ENCODE assay signal across 8 cellular contexts in genomic region chr17:61398721-61399130, GRCh38. TPM values are rescaled to one million over a fixed set of nuclear protein-coding genes. Genes with fewer than 3 reads are reported as not detected.
DNase-seq lines count a peak whose midpoint lies in the region; ATAC-seq and TF ChIP-seq lines count a peak whose summit lies in the region.

No MANE protein-coding gene starts in this region.

- peaks cover 37 to 83% (median 73%) of the 10 kb centered on the region in 9 donors for H3K27me3 ChIP-seq in heart left ventricle
- peaks cover 44% of the 10 kb centered on the region for H3K27me3 ChIP-seq in mammary epithelial cell (ENCODE audit: insufficient read depth, low read length)
- H3K27me3 ChIP-seq in mesendoderm (ENCODE audit: insufficient read depth, low read length, poor library complexity), result peaks cover 58% of the 10 kb centered on the region
- H3K27me3 ChIP-seq in uterus, result peaks cover 0 to 17% of the 10 kb centered on the region in 2 donors

- H3K36me3 ChIP-seq in heart left ventricle, result peaks cover 0 to 7% (median 0%) of the 10 kb centered on the region in 9 donors
- H3K36me3 ChIP-seq in mammary epithelial cell (ENCODE audit: insufficient read depth, low read length), result no peaks in the 10 kb centered on the region
- H3K36me3 ChIP-seq in mesendoderm (ENCODE audit: control insufficient read depth, insufficient read depth, low read length), result no peaks in the 10 kb centered on the region
- no peaks in the 10 kb centered on the region for H3K36me3 ChIP-seq in uterus

- H2BK5ac ChIP-seq in mesendoderm (ENCODE audit: low read length), result no peak overlapping the region

- no peak overlapping the region for H3K23ac ChIP-seq in mesendoderm (ENCODE audit: low read length)

- H2AFZ ChIP-seq in mammary epithelial cell (ENCODE audit: low read depth, low read length), result peak overlapping the region; percentile 39

- no peak overlapping the region for H4K5ac ChIP-seq in mesendoderm (ENCODE audit: low read length)

- no peaks in the 10 kb centered on the region for H4K20me1 ChIP-seq in mammary epithelial cell (ENCODE audit: insufficient read depth, low read length)

- H4K8ac ChIP-seq in mesendoderm (ENCODE audit: low read depth, low read length), result no peak overlapping the region

- no peak overlapping the region for H3K4ac ChIP-seq in mesendoderm (ENCODE audit: low read depth, low read length)

- H3K9ac ChIP-seq in mammary epithelial cell (ENCODE audit: insufficient read depth, low read length) (no peak overlapping the region), mesendoderm (ENCODE audit: low read length) (no peak overlapping the region)

- intact Hi-C loops in heart left ventricle (cut with DNase I) (loop anchor here in 6 of 10 donors (5.0 to 10.0 kb wide), 8 partner anchors 64 to 674 kb away; no protein-coding TSS in a partner anchor), Right ventricle myocardium inferior (cut with DNase I) (loop anchor here (10.0 kb wide), 1 partner anchor 144 kb away; no protein-coding TSS in a partner anchor), mammary epithelial cell (cut with micrococcal nuclease) (no loop called here), uterus (cut with DNase I; ENCODE audit: low total_unique reads) (loop anchor here (10.0 kb wide), 1 partner anchor 394 kb away; no protein-coding TSS in a partner anchor)

- no peak for TF ChIP-seq POLR2A in heart left ventricle (IDR thresholded peaks at IDR 0.05)
- no peak for TF ChIP-seq POLR2A in uterus (IDR thresholded peaks at IDR 0.05)

- peak in 1 of 5 donors; percentile 28 for DNase-seq in heart left ventricle
- DNase-seq in Right ventricle myocardium inferior (ENCODE audit: missing footprints), result no peak
- no peak for DNase-seq in mammary epithelial cell
- DNase-seq in mesendoderm, result no peak
- no peak for DNase-seq in uterus
- DNase-seq in GM10266 (ENCODE audit: extremely low spot score), result no peak
- no peak for DNase-seq in GF-D8 (lab: John Stamatoyannopoulos, UW)
- no peak for DNase-seq in NCI-H2081 (lab: John Stamatoyannopoulos, UW)

- TF ChIP-seq CTCF in heart left ventricle (IDR thresholded peaks at IDR 0.05) (no peak), mammary epithelial cell (conservative IDR thresholded peaks at IDR 0.05 in 1 of 2, IDR thresholded peaks at IDR 0.05 in 1 of 2; ENCODE audit: extremely low read depth in 1 of 2, insufficient read depth in 1 of 2, low read depth in 1 of 2, low read length in 2 of 2) (no peak), uterus (IDR thresholded peaks at IDR 0.05) (no peak), GM10266 (IDR thresholded peaks at IDR 0.05; ENCODE audit: control insufficient read depth, insufficient read depth, low read depth, missing control alignments) (no peak)

- in situ Hi-C loops in mammary epithelial cell (cut with MboI; ENCODE audit: low sequenced_read_pairs in 2 of 2), result loop anchor here (10.0 to 25.0 kb wide), 2 partner anchors 386 to 404 kb away; no protein-coding TSS in a partner anchor

- H3K56ac ChIP-seq in mesendoderm (ENCODE audit: low read length), result peak overlapping the region; percentile 73

- H2BK15ac ChIP-seq in mesendoderm (replicated peaks; ENCODE audit: low read depth), result no peak overlapping the region

- no peak overlapping the region for H2BK120ac ChIP-seq in mesendoderm (ENCODE audit: low read depth, low read length)

- ATAC-seq in heart left ventricle (no peak), Right ventricle myocardium inferior (no peak)

- CTCF ChIA-PET in mammary epithelial cell (lab: Charles Lee; ENCODE audit: low non-redundant PET), result no interaction called here

- peak overlapping the region; percentile 47 to 88 (median 76) for H3K27ac ChIP-seq in heart left ventricle
- H3K27ac ChIP-seq in mammary epithelial cell (ENCODE audit: insufficient read depth, low read depth, low read length), result no peak overlapping the region
- no peak overlapping the region for H3K27ac ChIP-seq in mesendoderm (ENCODE audit: low read depth, low read length)
- H3K27ac ChIP-seq in uterus, result peak overlapping the region; percentile 83 to 91

- H3K4me3 ChIP-seq in heart left ventricle, result peak overlapping the region; percentile 21 to 84 (median 65)
- H3K4me3 ChIP-seq in mammary epithelial cell (replicated peaks in 1 of 3; ENCODE audit: insufficient read depth in 1 of 3, low read depth in 2 of 3, low read length in 3 of 3), result peak overlapping the region; percentile 4 to 42 (median 20)
- no peak overlapping the region for H3K4me3 ChIP-seq in mesendoderm (ENCODE audit: low read length)
- peak overlapping the region; percentile 41 to 45 for H3K4me3 ChIP-seq in uterus

- H2AK5ac ChIP-seq in mesendoderm (ENCODE audit: low read length), result no peak overlapping the region

- peak overlapping the region; percentile 83 for H3K4me2 ChIP-seq in mammary epithelial cell (ENCODE audit: insufficient read depth, low read depth, low read length)
- H3K4me2 ChIP-seq in mesendoderm (ENCODE audit: low read length), result peak overlapping the region; percentile 57

- 2 to 3% (median 2%) methylated on average over 33 to 34 of the region's 34 CpGs for WGBS in heart left ventricle, 4 donors
- WGBS in mammary epithelial cell (ENCODE audit: low coverage, missing lambda C conversion rate), result 23% methylated on average over 8 of the region's 34 CpGs
- WGBS in mesendoderm (ENCODE audit: extremely low coverage, insufficient coverage, low lambda C conversion rate), result no CpG with 5 or more reads among the region's 34 CpGs

- dilution Hi-C loops in mammary epithelial cell (cut with HindIII; ENCODE audit: low sequenced_read_pairs), result no loop called here

- no peaks in the 10 kb centered on the region for H3K9me3 ChIP-seq in heart left ventricle
- no peaks in the 10 kb centered on the region for H3K9me3 ChIP-seq in mammary epithelial cell (replicated peaks; ENCODE audit: insufficient read depth, low read length)
- no peaks in the 10 kb centered on the region for H3K9me3 ChIP-seq in uterus

- H3K4me1 ChIP-seq in heart left ventricle (peaks cover 0 to 64% (median 32%) of the 10 kb centered on the region in 12 donors), mammary epithelial cell (ENCODE audit: insufficient read depth, low read length) (peaks cover 6% of the 10 kb centered on the region), mesendoderm (ENCODE audit: control insufficient read depth, low read depth, low read length) (peaks cover 5% of the 10 kb centered on the region), uterus (peaks cover 0 to 7% of the 10 kb centered on the region in 2 donors)

- H3K79me2 ChIP-seq in mammary epithelial cell (ENCODE audit: insufficient read depth, low read length) (no peaks in the 10 kb centered on the region), mesendoderm (ENCODE audit: control insufficient read depth, insufficient read depth, low read length) (no peaks in the 10 kb centered on the region)

- BruUV-seq in mammary epithelial cell (replicated peaks; lab: Mats Ljungman, UMichigan), result no TSS peak

- H3K79me1 ChIP-seq in mesendoderm (ENCODE audit: low read length), result no peaks in the 10 kb centered on the region

- H3K18ac ChIP-seq in mesendoderm (ENCODE audit: low read length), result no peak overlapping the region

RNA-seq across cellular contexts. Expression of gene TBX2, which starts 0.9 kb away (rescaled TPM):
- 10 to 100 TPM in 7 of 9 donors, 1 to 10 TPM in 2; 7.0 to 23.0 (median 13.6) TPM for total RNA-seq in heart left ventricle
- polyA plus RNA-seq in heart left ventricle, result 10 to 100 TPM in 1 of 2 donors, 1 to 10 TPM in 1; 9.6 to 13.4 TPM
- total RNA-seq in Right ventricle myocardium inferior, result 12.1 TPM
- total RNA-seq in mammary epithelial cell, result 1 to 10 TPM; 1.5 to 4.8 TPM
- not detected for polyA plus RNA-seq in mammary epithelial cell
- not detected for polyA minus RNA-seq in mammary epithelial cell
- polyA plus RNA-seq in mesendoderm (2013, experiment 1 of 2), result 0.01 TPM
- 0.01 TPM for polyA plus RNA-seq in mesendoderm (2013, experiment 2 of 2)
- total RNA-seq in uterus, result 10 to 100 TPM in 3 of 4 donors, under 1 TPM in 1; 0.29 to 40.5 (median 27.4) TPM

RNA-seq across cellular contexts. Expression of gene TBX4, which starts 53.5 kb away (rescaled TPM):
- total RNA-seq in heart left ventricle (under 1 TPM in 3 of 9 donors, not detected in 6; 0.09 to 0.29 (median 0.10) TPM), Right ventricle myocardium inferior (not detected), mammary epithelial cell (under 1 TPM in 1 of 2 donors, not detected in 1; 0.33 TPM), uterus (not detected)
- polyA plus RNA-seq in heart left ventricle (under 1 TPM in 1 of 2 donors, not detected in 1; 0.07 TPM), mammary epithelial cell (0.03 TPM)
- polyA minus RNA-seq in mammary epithelial cell, result not detected
- 0.06 TPM for polyA plus RNA-seq in mesendoderm (2013, experiment 1 of 2)
- polyA plus RNA-seq in mesendoderm (2013, experiment 2 of 2), result 0.13 TPM

Comparison
In these comparisons a context has a peak if more than half of its experiments do, and no peak if none do; other contexts are left out.
1. H3K27ac ChIP-seq: peak in heart left ventricle (12 of 12) and uterus (2 of 2); none in mammary epithelial cell (single experiment) and mesendoderm (single experiment).